Comparison of ENCODE assay signal across 8 cellular contexts in the genomic region with DNA sequence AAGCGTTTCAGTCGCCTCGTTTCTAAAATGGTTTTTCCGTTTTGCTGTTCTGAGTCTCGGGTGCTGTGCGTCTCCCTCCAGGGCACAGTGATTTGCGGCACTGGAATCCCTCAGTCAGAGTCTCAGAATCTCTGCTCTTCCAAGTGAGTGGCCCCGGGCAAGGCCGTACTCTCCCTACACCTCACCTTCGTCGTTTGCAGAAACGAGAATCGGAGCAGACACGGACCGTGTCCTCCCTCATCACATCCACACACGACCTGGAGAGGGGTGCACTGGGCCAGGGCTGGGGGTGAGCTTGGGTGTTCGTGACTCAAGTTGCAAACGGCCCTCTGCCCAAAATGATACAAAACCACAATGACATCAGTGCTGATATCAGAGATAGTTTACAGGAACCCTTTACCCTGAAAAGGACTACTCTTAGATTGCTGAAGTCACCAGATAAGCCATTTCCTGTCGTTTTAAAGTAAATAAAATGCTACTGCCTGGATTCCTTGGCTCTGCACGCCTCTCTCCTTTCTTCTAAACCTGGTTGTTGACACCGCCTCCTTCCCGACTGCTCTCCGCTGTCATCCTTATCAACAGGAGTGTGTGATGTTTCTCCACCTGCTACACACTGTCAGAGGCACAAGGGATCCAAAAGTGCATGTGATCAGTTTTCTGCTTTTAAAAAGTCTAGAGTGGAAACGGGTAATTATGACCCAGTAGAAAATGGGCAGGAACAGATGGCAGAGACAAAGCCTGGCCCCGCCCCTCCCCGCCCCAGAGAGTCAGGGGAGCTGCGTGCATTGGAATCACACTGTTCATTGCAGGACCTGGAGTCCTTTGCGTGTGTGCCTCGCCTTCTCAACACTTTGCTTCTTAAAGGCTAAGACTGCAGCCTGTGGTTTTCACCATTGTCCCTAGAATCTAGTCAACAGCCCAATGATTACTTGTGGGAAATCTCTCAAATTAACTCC. TPM values are rescaled to one million over a fixed set of nuclear protein-coding genes. Genes with fewer than 3 reads are reported as not detected.
DNase-seq lines count a peak whose midpoint lies in the region; ATAC-seq, FAIRE-seq and TF ChIP-seq lines count a peak whose summit lies in the region.

No MANE protein-coding gene starts in this region.

- H4K20me1 ChIP-seq in BLaER1, result no peaks in the 10 kb centered on the region

- intact Hi-C loops in kidney (cut with DNase I) (no loop called here), testis (cut with DNase I; ENCODE audit: low total_unique reads) (no loop called here)

- H3K4me2 ChIP-seq in BLaER1, result peak overlapping the region; percentile 78

- H3K9me3 ChIP-seq in BLaER1 (peaks cover 46% of the 10 kb centered on the region), kidney (ENCODE audit: control insufficient read depth in 1 of 2, low read length in 2 of 2) (peaks cover 0 to 16% of the 10 kb centered on the region in 2 donors), testis (no peaks in the 10 kb centered on the region)

- H3K36me3 ChIP-seq in BLaER1 (0 out of 2 replicates have a peak, but pooled peaks cover 7% of the 10 kb centered on the region), kidney (ENCODE audit: control insufficient read depth in 1 of 2, insufficient read depth in 2 of 2, low read length in 2 of 2) (no peaks in the 10 kb centered on the region), testis (ENCODE audit: low read depth, missing control alignments) (no peaks in the 10 kb centered on the region)

- no peak for FAIRE-seq in kidney (lab: Jason Lieb, UNC)

- no peak for TF ChIP-seq POLR2A in testis (IDR thresholded peaks at IDR 0.05)

- 36 to 60% methylated on average over 20 to 29 of the region's 29 CpGs for WGBS in testis, 2 donors

- H3K27me3 ChIP-seq in BLaER1, result no peaks in the 10 kb centered on the region
- no peaks in the 10 kb centered on the region for H3K27me3 ChIP-seq in testis

- H3K27ac ChIP-seq in BLaER1 (peak overlapping the region; percentile 48; the same call in 1 of the 2 replicates), kidney (ENCODE audit: low read depth in 2 of 2, low read length in 2 of 2) (peak overlapping the region; percentile 60 to 61), testis (no peak overlapping the region)

- H3K4me3 ChIP-seq in BLaER1, result peak overlapping the region; percentile 58
- H3K4me3 ChIP-seq in astrocyte of the spinal cord (ENCODE audit: low read depth, low read length), result peak overlapping the region; percentile 39
- peak overlapping the region; percentile 40 to 64 for H3K4me3 ChIP-seq in kidney (ENCODE audit: low read length in 2 of 2)
- H3K4me3 ChIP-seq in testis, result peak overlapping the region; percentile 26 to 27

- DNase-seq in LHCN-M2 (ENCODE audit: low read depth) (peak; percentile 49), astrocyte of the spinal cord (ENCODE audit: low read depth, low spot score) (peak; percentile 39), kidney (no peak), testis (no peak), GOT3 (lab: John Stamatoyannopoulos, UW) (no peak)

- in situ Hi-C loops in astrocyte of the spinal cord (cut with HindIII; ENCODE audit: low sequenced_read_pairs), result no loop called here

- ATAC-seq in GM21737 (IDR thresholded peaks at IDR 0.05; ENCODE audit: unreplicated experiment), result no peak
- no peak for ATAC-seq in GM19035 (IDR thresholded peaks at IDR 0.05; ENCODE audit: unreplicated experiment)

- H3K9ac ChIP-seq in BLaER1 (peak overlapping the region; percentile 32; the same call in 1 of the 2 replicates), kidney (ENCODE audit: low read length in 2 of 2) (peak overlapping the region in 1 of 2 donors; percentile 42)

- TF ChIP-seq CTCF in astrocyte of the spinal cord (IDR thresholded peaks at IDR 0.05; ENCODE audit: low read depth, low read length) (no peak), kidney (IDR thresholded peaks at IDR 0.05; ENCODE audit: borderline replicate concordance, extremely low read depth, insufficient read depth) (no peak), testis (IDR thresholded peaks at IDR 0.05) (no peak)

- H3K4me1 ChIP-seq in BLaER1 (peaks cover 48% of the 10 kb centered on the region), kidney (ENCODE audit: control insufficient read depth in 1 of 2, insufficient read depth in 1 of 2, low read depth in 1 of 2, low read length in 2 of 2) (peaks cover 4 to 10% of the 10 kb centered on the region in 2 donors), testis (no peaks in the 10 kb centered on the region)

RNA-seq across cellular contexts. Expression of gene KIF25, which starts 38.5 kb away (rescaled TPM):
- total RNA-seq in LHCN-M2 (2014; rRNA removed) (not detected in 2 replicates), kidney (not detected), testis (1 to 10 TPM; 1.6 to 5.0 TPM)
- polyA plus RNA-seq in LHCN-M2 (2012), result 0.11 TPM
- polyA plus RNA-seq in kidney (ENCODE audit: insufficient read depth, low read depth, low replicate concordance) (not detected), testis (ENCODE audit: insufficient read depth, low read depth, low replicate concordance) (1.1 TPM)

RNA-seq across cellular contexts. Expression of gene FRMD1, which starts 43.1 kb away (rescaled TPM):
- total RNA-seq in LHCN-M2 (2014; rRNA removed) (not detected in 2 replicates), kidney (1.1 TPM), testis (10 to 100 TPM in 1 of 2 donors, 1 to 10 TPM in 1; 7.2 to 13.5 TPM)
- not detected for polyA plus RNA-seq in LHCN-M2 (2012)
- polyA plus RNA-seq in kidney (ENCODE audit: insufficient read depth, low read depth, low replicate concordance) (7.5 TPM), testis (ENCODE audit: insufficient read depth, low read depth, low replicate concordance) (8.0 TPM)

Comparison
In these comparisons a context has a peak if more than half of its experiments do, and no peak if none do; other contexts are left out.
1. H3K27ac ChIP-seq: peak in BLaER1 (single experiment) and kidney (2 of 2); none in testis (0 of 2).
2. DNase-seq: peak in LHCN-M2 (single experiment) and astrocyte of the spinal cord (single experiment); none in kidney (single experiment), testis (single experiment) and GOT3 (single experiment).
3. Peak in every context shown above with its lines, with median percentiles within 50 percentile points of each other: H3K4me3 ChIP-seq.